19 cellular contexts compared by ENCODE assay signal in genomic region chr1:154877370-154877974, GRCh38. TPM values are rescaled to one million over a fixed set of nuclear protein-coding genes. Genes with fewer than 3 reads are reported as not detected.
A peak's percentile ranks its signal among the peaks of the same experiment; 100 is the strongest.
DNase-seq lines count a peak whose midpoint lies in the region; ATAC-seq and TF ChIP-seq lines count a peak whose summit lies in the region.
"Had no signal": no experiment of that assay in that cellular context is flagged by ENCODE, and none has a peak within 500 bp of the region (broad histone marks: within the 10 kb centered on the region; RNA-seq: fewer than 3 reads in every experiment).

No MANE protein-coding gene starts in this region.

- no peak for TF ChIP-seq RAD21 in neural cell (conservative IDR thresholded peaks at IDR 0.05)

- H3K9ac ChIP-seq in NT2/D1 (ENCODE audit: insufficient read length, low read depth) (peak overlapping the region; percentile 23), neural cell (ENCODE audit: low read length) (peak overlapping the region; percentile 5)

- H3K9me2 ChIP-seq in neural cell (ENCODE audit: insufficient read depth, low read length) = no peaks in the 10 kb centered on the region

- H3K36me3 ChIP-seq in NT2/D1 (ENCODE audit: insufficient read depth, insufficient read length, low read length) (no peaks in the 10 kb centered on the region), neural cell (ENCODE audit: insufficient read depth, low read length) (no peaks in the 10 kb centered on the region), prostate gland (no peaks in the 10 kb centered on the region)
- H3K36me3 ChIP-seq: transverse colon had no signal

- TF ChIP-seq CTCF in fibroblast of mammary gland (conservative IDR thresholded peaks at IDR 0.05; ENCODE audit: control insufficient read depth, insufficient read depth, low read depth, low read length) (no peak), neural cell (IDR thresholded peaks at IDR 0.05; ENCODE audit: poor library complexity, severe bottlenecking) (no peak), GM20000 (IDR thresholded peaks at IDR 0.05; ENCODE audit: extremely low read depth, missing control alignments) (no peak), prostate gland (IDR thresholded peaks at IDR 0.05) (no peak)

- WGBS in prostate gland = 61% methylated on average over 17 of the region's 17 CpGs

- TF ChIP-seq POLR2A in prostate gland (IDR thresholded peaks at IDR 0.05) = no peak

- H3K4me3 ChIP-seq in NT2/D1 (ENCODE audit: insufficient read length, low read depth) (no peak overlapping the region), fibroblast of mammary gland (ENCODE audit: control insufficient read depth, low read depth, low read length) (no peak overlapping the region), neural cell (ENCODE audit: low read length) (no peak overlapping the region), prostate gland (no peak overlapping the region)
- H3K4me3 ChIP-seq: transverse colon had no signal

- no peak for ATAC-seq in SK-N-SH treated with all-trans-retinoic acid at 6 μM for 48 hours
- ATAC-seq: naive thymus-derived CD4-positive, alpha-beta T cell had no signal

- H3K79me2 ChIP-seq in neural cell (replicated peaks; ENCODE audit: insufficient read depth, low read length) = no peaks in the 10 kb centered on the region

- peaks cover 2% of the 10 kb centered on the region for H3K27me3 ChIP-seq in NT2/D1 (ENCODE audit: insufficient read depth, insufficient read length)
- no peaks in the 10 kb centered on the region for H3K27me3 ChIP-seq in neural cell (ENCODE audit: insufficient read depth, low read depth, low read length)
- H3K27me3 ChIP-seq in prostate gland (replicated peaks; ENCODE audit: insufficient read depth) = no peaks in the 10 kb centered on the region
- H3K27me3 ChIP-seq: transverse colon had no signal

- no peak overlapping the region for H2AFZ ChIP-seq in neural cell (ENCODE audit: low read depth, low read length)

- H3K27ac ChIP-seq in neural cell (ENCODE audit: low read length) = no peak overlapping the region
- H3K27ac ChIP-seq in prostate gland = peak overlapping the region in 1 of 2 donors; percentile 13

- intact Hi-C loops in prostate gland (cut with DNase I) = no loop called here

- no peaks in the 10 kb centered on the region for H3K9me3 ChIP-seq in NT2/D1 (ENCODE audit: insufficient read depth, low read length)
- no peaks in the 10 kb centered on the region for H3K9me3 ChIP-seq in neural cell (ENCODE audit: low read length)
- no peaks in the 10 kb centered on the region for H3K9me3 ChIP-seq in prostate gland
- H3K9me3 ChIP-seq: transverse colon had no signal

- no peaks in the 10 kb centered on the region for H4K20me1 ChIP-seq in neural cell (ENCODE audit: insufficient read depth)

- no peaks in the 10 kb centered on the region for H3K4me1 ChIP-seq in NT2/D1 (ENCODE audit: insufficient read depth, insufficient read length)
- no peaks in the 10 kb centered on the region for H3K4me1 ChIP-seq in prostate gland (replicated peaks)

- no peak overlapping the region for H3K4me2 ChIP-seq in neural cell (ENCODE audit: low read length)

- DNase-seq in DMS53 (lab: John Stamatoyannopoulos, UW) (peak; percentile 80), NT2/D1 (ENCODE audit: low read depth, low spot score) (no peak), fibroblast of mammary gland (ENCODE audit: low read depth) (peak; percentile 22), DMS153 (lab: John Stamatoyannopoulos, UW) (no peak), GM20000 (ENCODE audit: low spot score) (no peak), prostate gland (ENCODE audit: low spot score) (no peak)
- DNase-seq: activated CD4-positive, alpha-beta T cell treated with anti-CD3 and anti-CD28 coated beads for 36 hours; activated naive CD8-positive, alpha-beta T cell treated with anti-CD3 and anti-CD28 coated beads, Interleukin-2, amount 50 U/mL, for 24 hours; activated T-cell treated with anti-CD3 and anti-CD28 coated beads, Interleukin-2, amount 50 U/mL, for 4 hours; AML-193; cerebellar nuclear complex; DMS 273 treated with DMSO at 0.1 percent for 48 hours; naive thymus-derived CD4-positive, alpha-beta T cell; NK-92 treated with Interleukin-12 subunit alpha and Interleukin-12 subunit beta, amount 100 ng/mL, for 24 hours; SHP77 treated with DMSO at 0.1 percent for 48 hours; T1000; transverse colon had no signal

- H3F3A ChIP-seq in neural cell (ENCODE audit: insufficient read depth, low read length, poor library complexity, severe bottlenecking) = no peaks in the 10 kb centered on the region

- no peak for TF ChIP-seq EP300 in neural cell (conservative IDR thresholded peaks at IDR 0.05; ENCODE audit: poor library complexity, severe bottlenecking)

TF ChIP-seq in neural cell, 6 proteins besides CTCF, POLR2A, EP300 and RAD21:
- TF ChIP-seq REST (IDR thresholded peaks at IDR 0.05; ENCODE audit: borderline replicate concordance) (no peak), POLR2AphosphoS5 (IDR thresholded peaks at IDR 0.05) (no peak)

TF ChIP-seq in SK-N-SH treated with all-trans-retinoic acid at 6 μM for 48 hours, 23 proteins besides CTCF, POLR2A, EP300 and RAD21 (continues in another document):
- TF ChIP-seq GLIS3 (CRISPR knock-in tag; IDR thresholded peaks at IDR 0.05) = no peak
- TF ChIP-seq CREB5 (CRISPR knock-in tag; IDR thresholded peaks at IDR 0.05; ENCODE audit: low read depth) = no peak
- no peak for TF ChIP-seq OSR1 (CRISPR knock-in tag; IDR thresholded peaks at IDR 0.05)
- no peak for TF ChIP-seq RARB (CRISPR knock-in tag; IDR thresholded peaks at IDR 0.05)
- no peak for TF ChIP-seq ARNTL (CRISPR knock-in tag; IDR thresholded peaks at IDR 0.05; ENCODE audit: borderline replicate concordance, low read depth)
- TF ChIP-seq TSHZ2 (CRISPR knock-in tag; IDR thresholded peaks at IDR 0.05) = no peak
- no peak for TF ChIP-seq PATZ1 (CRISPR knock-in tag; IDR thresholded peaks at IDR 0.05; ENCODE audit: borderline replicate concordance)
- no peak for TF ChIP-seq CSRNP3 (CRISPR knock-in tag; IDR thresholded peaks at IDR 0.05)

RNA-seq across cellular contexts. Expression of gene KCNN3, which starts 7.4 kb away (rescaled TPM):
- polyA plus RNA-seq in neural cell = 2.2 and 2.4 TPM in 2 replicates
- 7.1 and 10.3 TPM in 2 replicates for polyA minus RNA-seq in neural cell
- 1 to 10 TPM; 1.2 to 3.0 TPM for total RNA-seq in prostate gland
- polyA plus RNA-seq: naive thymus-derived CD4-positive, alpha-beta T cell had no signal

RNA-seq across cellular contexts. Expression of gene PMVK, which starts 59.0 kb away (rescaled TPM):
- polyA plus RNA-seq in neural cell = 16.1 and 21.1 TPM in 2 replicates
- polyA minus RNA-seq in neural cell = 11.4 and 12.3 TPM in 2 replicates
- 10 to 100 TPM; 23.2 to 26.2 TPM for total RNA-seq in prostate gland

Comparison
In these comparisons a context has a peak if more than half of its experiments do, and no peak if none do; other contexts are left out.
1. DNase-seq: peak in DMS53 (single experiment) and fibroblast of mammary gland (single experiment); none in NT2/D1 (single experiment), DMS153 (single experiment), GM20000 (single experiment) and prostate gland (single experiment).